8 cellular contexts compared by ENCODE assay signal in genomic region chr10:23293145-23293724, GRCh38. TPM values are rescaled to one million over a fixed set of nuclear protein-coding genes. Genes with fewer than 3 reads are reported as not detected.
A peak's percentile ranks its signal among the peaks of the same experiment; 100 is the strongest.
DNase-seq lines count a peak whose midpoint lies in the region; ATAC-seq lines count a peak whose summit lies in the region.

No MANE protein-coding gene starts in this region.

- ATAC-seq in GM21447 (IDR thresholded peaks at IDR 0.05; ENCODE audit: unreplicated experiment), result peak; percentile 92
- no peak for ATAC-seq in HG02840 (IDR thresholded peaks at IDR 0.05; ENCODE audit: low FRiP score, unreplicated experiment)

- DNase-seq in DMS153 (lab: John Stamatoyannopoulos, UW) (peak; percentile 24), DMS153 treated with DMSO at 0.1 percent for 48 hours (lab: John Stamatoyannopoulos, UW; ENCODE audit: unreplicated experiment) (no peak), HT1080 (ENCODE audit: low read depth) (peak; percentile 36), RKO (ENCODE audit: low spot score) (peak; percentile 71), dermis microvascular lymphatic vessel endothelial cell (ENCODE audit: low read depth in 2 of 2) (peak; percentile 10 to 41), non-pigmented ciliary epithelial cell (ENCODE audit: low read depth) (peak; percentile 18)

RNA-seq across cellular contexts. Expression of gene C10orf67, which starts 51.4 kb away (rescaled TPM):
- total RNA-seq in HT1080 (2014; rRNA removed; shearing (Covaris generic)), result 0.10 and 0.50 TPM in 2 replicates
- 0.20 and 0.29 TPM in 2 replicates for polyA plus RNA-seq in HT1080 (2015; cell fraction: cytosol; rRNA removed)
- polyA plus RNA-seq in HT1080 (2015; cell fraction: nucleus; rRNA removed), result 0.27 and 0.37 TPM in 2 replicates
- not detected in 2 replicates for total RNA-seq in dermis microvascular lymphatic vessel endothelial cell
